8 cellular contexts compared by ENCODE assay signal in genomic region chr1:50976890-50977574, GRCh38. TPM values are rescaled to one million over a fixed set of nuclear protein-coding genes. Genes with fewer than 3 reads are reported as not detected.
A peak's percentile ranks its signal among the peaks of the same experiment; 100 is the strongest.
DNase-seq lines count a peak whose midpoint lies in the region; ATAC-seq and TF ChIP-seq lines count a peak whose summit lies in the region.

No MANE protein-coding gene starts in this region.

- no peaks in the 10 kb centered on the region for H3K27me3 ChIP-seq in HAP-1 (ENCODE audit: low read depth)
- no peaks in the 10 kb centered on the region for H3K27me3 ChIP-seq in upper lobe of left lung

- intact Hi-C loops in Right ventricle myocardium inferior (cut with DNase I): loop anchor here (5.0 kb wide), 1 partner anchor 150 kb away; no protein-coding TSS in a partner anchor
- intact Hi-C loops in cardiac septum (cut with DNase I): no loop called here

- peaks cover 43% of the 10 kb centered on the region for H3K4me1 ChIP-seq in HAP-1
- H3K4me1 ChIP-seq in upper lobe of left lung: peaks cover 2 to 20% (median 5%) of the 10 kb centered on the region in 4 donors

- no peak for TF ChIP-seq EP300 in upper lobe of left lung (IDR thresholded peaks at IDR 0.05)

- H3K9me3 ChIP-seq in HAP-1 (no peaks in the 10 kb centered on the region), upper lobe of left lung (no peaks in the 10 kb centered on the region)

- in situ Hi-C loops in HAP-1 (cut with MboI; ENCODE audit: low sequenced_read_pairs): no loop called here

- no peak for TF ChIP-seq POLR2A in upper lobe of left lung (IDR thresholded peaks at IDR 0.05)

- H3K27ac ChIP-seq in upper lobe of left lung: peak overlapping the region; percentile 82 to 91 (median 88)

- no peak for DNase-seq in Right ventricle myocardium inferior (ENCODE audit: missing footprints)
- DNase-seq in cardiac septum (ENCODE audit: low spot score): no peak
- peak; percentile 69 to 71 for DNase-seq in HAP-1 (ENCODE audit: low spot score in 2 of 2)
- DNase-seq in M059J (ENCODE audit: low read depth): peak; percentile 94
- peak; percentile 36 for DNase-seq in T1000 (lab: John Stamatoyannopoulos, UW)
- DNase-seq in ecto neural progenitor cell (ENCODE audit: low spot score): peak; percentile 53
- DNase-seq in medulla oblongata (ENCODE audit: extremely low spot score): peak; percentile 59
- DNase-seq in upper lobe of left lung: peak in 1 of 2 donors; percentile 40

- WGBS in upper lobe of left lung, 2 donors: 6 to 10% methylated on average over 20 to 26 of the region's 26 CpGs

- no peak for TF ChIP-seq CTCF in upper lobe of left lung (IDR thresholded peaks at IDR 0.05)

- ATAC-seq in Right ventricle myocardium inferior (peak; percentile 60), upper lobe of left lung (ENCODE audit: low FRiP score in 2 of 2) (peak; percentile 55 to 63)

- H3K36me3 ChIP-seq in HAP-1 (replicated peaks): peaks cover 11% of the 10 kb centered on the region
- H3K36me3 ChIP-seq in upper lobe of left lung: no peaks in the 10 kb centered on the region

- peak overlapping the region; percentile 52 for H3K4me3 ChIP-seq in HAP-1
- H3K4me3 ChIP-seq in upper lobe of left lung: peak overlapping the region; percentile 48 to 86 (median 67)

RNA-seq across cellular contexts. Expression of gene CDKN2C, which starts 7.0 kb away (rescaled TPM):
- total RNA-seq in Right ventricle myocardium inferior (15.2 TPM), cardiac septum (9.8 TPM), upper lobe of left lung (10 to 100 TPM in 2 of 6 donors, 1 to 10 TPM in 4; 2.1 to 12.7 (median 8.2) TPM)
- total RNA-seq in M059J (2014; rRNA removed; shearing (Covaris generic)): 187 and 243 TPM in 2 replicates

RNA-seq across cellular contexts. Expression of gene FAF1, which starts 17.0 kb away (rescaled TPM):
- total RNA-seq in Right ventricle myocardium inferior: 80.4 TPM
- 81.0 TPM for total RNA-seq in cardiac septum
- 84.8 and 135 TPM in 2 replicates for total RNA-seq in M059J (2014; rRNA removed; shearing (Covaris generic))
- 10 to 100 TPM; 30.2 to 52.3 (median 35.0) TPM for total RNA-seq in upper lobe of left lung

Comparison
In these comparisons a context has a peak if more than half of its experiments do, and no peak if none do; other contexts are left out.
1. DNase-seq: peak in HAP-1 (2 of 2), M059J (single experiment), T1000 (single experiment), ecto neural progenitor cell (single experiment) and medulla oblongata (single experiment); none in Right ventricle myocardium inferior (single experiment) and cardiac septum (single experiment).
2. RNA of gene CDKN2C, which starts 7.0 kb away (total RNA-seq): 187 to 243 TPM in M059J; 15.2 TPM in Right ventricle myocardium inferior (single experiment), 9.8 TPM in cardiac septum (single experiment) and 2.1 to 12.7 TPM in upper lobe of left lung; every median in the first group is over 10 times any median in the second.